ENCODE assay signal across 10 cellular contexts in genomic region chr3:140093742-140094141, GRCh38.
DNase-seq lines count a peak whose midpoint lies in the region; ATAC-seq and TF ChIP-seq lines count a peak whose summit lies in the region.
"Had no signal": no experiment of that assay in that cellular context is flagged by ENCODE, and none has a peak within 500 bp of the region (broad histone marks: within the 10 kb centered on the region; RNA-seq: fewer than 3 reads in every experiment).

No MANE protein-coding gene starts in this region.

- H3K4me3 ChIP-seq in AG04449 (ENCODE audit: low read depth, low read length), result no peak overlapping the region
- no peak overlapping the region for H3K4me3 ChIP-seq in astrocyte of the cerebellum (ENCODE audit: low read depth, low read length)
- H3K4me3 ChIP-seq: BLaER1 had no signal

- peak; percentile 90 for ATAC-seq in left colon
- ATAC-seq in HG03439 (IDR thresholded peaks at IDR 0.05; ENCODE audit: unreplicated experiment), result no peak

- POLR2A ChIA-PET in AG04449 (lab: Yijun Ruan, JAX), result no interaction called here
- POLR2A ChIA-PET in GM10248 (lab: Yijun Ruan, JAX), result no interaction called here

- CTCF ChIA-PET in AG04449 (lab: Yijun Ruan, JAX) (no interaction called here), GM10248 (lab: Yijun Ruan, JAX) (no interaction called here)

- intact Hi-C loops in left colon (cut with DNase I, micrococcal nuclease), result no loop called here

- TF ChIP-seq CTCF in AG04449 (IDR thresholded peaks at IDR 0.05; ENCODE audit: insufficient read depth, low read length, missing control alignments), result no peak
- no peak for TF ChIP-seq CTCF in astrocyte of the cerebellum (IDR thresholded peaks at IDR 0.05; ENCODE audit: low read depth, low read length, missing control alignments)
- no peak for TF ChIP-seq CTCF in GM10248 (IDR thresholded peaks at IDR 0.05; ENCODE audit: control extremely low read depth, extremely low read depth, low read depth, missing control alignments)

- in situ Hi-C loops in astrocyte of the cerebellum (cut with HindIII; ENCODE audit: low sequenced_read_pairs), result no loop called here

- DNase-seq in AG04449 (ENCODE audit: low read depth, low spot score) (peak; percentile 16), NCI-H146 treated with DMSO at 0.1 percent for 48 hours (lab: John Stamatoyannopoulos, UW; ENCODE audit: unreplicated experiment) (peak; percentile 93), astrocyte of the cerebellum (ENCODE audit: low read depth) (peak; percentile 87), left colon (peak; percentile 62 to 76), GM10248 (ENCODE audit: extremely low spot score) (no peak), foreskin melanocyte (no peak)
- DNase-seq in stimulated activated CD4-positive, alpha-beta T cell treated with anti-CD3 and anti-CD28 coated beads, Interleukin-12 subunit alpha, Interleukin-12 subunit beta, amount 100 ng/mL, for 4 hours, result no peak
- DNase-seq: activated B cell treated with CpG ODN at 0.5 μM for 24 hours had no signal

Comparison
In these comparisons a context has a peak if more than half of its experiments do, and no peak if none do; other contexts are left out.
1. DNase-seq: peak in AG04449 (single experiment), NCI-H146 treated with DMSO at 0.1 percent for 48 hours (single experiment), astrocyte of the cerebellum (single experiment) and left colon (2 of 2); none in stimulated activated CD4-positive, alpha-beta T cell treated with anti-CD3 and anti-CD28 coated beads, Interleukin-12 subunit alpha, Interleukin-12 subunit beta, amount 100 ng/mL, for 4 hours (single experiment), GM10248 (single experiment) and foreskin melanocyte (single experiment).